In genomic region chr6:53696351-53696750, GRCh38 we compare ENCODE assay signal across 33 cellular contexts.
"Had no signal": no experiment of that assay in that cellular context is flagged by ENCODE, and none has a peak within 500 bp of the region (broad histone marks: within the 10 kb centered on the region; RNA-seq: fewer than 3 reads in every experiment).

No MANE protein-coding gene starts in this region.

- H3K27me3 Mint-ChIP-seq: activated naive CD4-positive, alpha-beta T cell treated with anti-CD3 and anti-CD28 coated beads, Interleukin-2, amount 50 U/mL, for 24 hours; activated naive CD8-positive, alpha-beta T cell treated with anti-CD3 and anti-CD28 coated beads for 36 hours; activated naive CD8-positive, alpha-beta T cell treated with anti-CD3 and anti-CD28 coated beads, Interleukin-2, amount 50 U/mL, for 24 hours had no signal

- H3K4me3 Mint-ChIP-seq: activated CD4-positive, alpha-beta memory T cell treated with anti-CD3 and anti-CD28 coated beads for 36 hours; activated CD4-positive, alpha-beta T cell treated with anti-CD3 and anti-CD28 coated beads for 36 hours; activated CD4-positive, alpha-beta T cell treated with anti-CD3 and anti-CD28 coated beads, Interleukin-2, amount 10 ng/mL, durations not matched to agents 24 days and 14 days; activated CD8-positive, alpha-beta memory T cell treated with anti-CD3 and anti-CD28 coated beads, Interleukin-2, amount 10 ng/mL, durations not matched to agents 7 days and 5 days; activated CD8-positive, alpha-beta T cell treated with anti-CD3 and anti-CD28 coated beads, Interleukin-2, amount 10 ng/mL, durations not matched to agents 7 days and 5 days; activated naive CD4-positive, alpha-beta T cell treated with anti-CD3 and anti-CD28 coated beads for 36 hours; activated naive CD4-positive, alpha-beta T cell treated with anti-CD3 and anti-CD28 coated beads, Interleukin-2, amount 50 U/mL, for 24 hours; activated naive CD8-positive, alpha-beta T cell treated with anti-CD3 and anti-CD28 coated beads for 36 hours; activated naive CD8-positive, alpha-beta T cell treated with anti-CD3 and anti-CD28 coated beads, Interleukin-2, amount 50 U/mL, for 24 hours; activated T-helper 1 cell treated with anti-CD3 and anti-CD28 coated beads, Interleukin-12 subunit alpha, Interleukin-12 subunit beta, Interleukin-2, Interleukin-4 antibody, amounts not matched to agents 30 ng/mL and 10 ng/mL and 1 ng/mL, durations not matched to agents 14 hours and 24 hours and 36 hours; effector memory CD8-positive, alpha-beta T cell had no signal

- DNase-seq: activated CD4-positive, alpha-beta memory T cell treated with anti-CD3 and anti-CD28 coated beads for 36 hours; activated CD4-positive, alpha-beta T cell treated with anti-CD3 and anti-CD28 coated beads for 36 hours; activated CD4-positive, alpha-beta T cell treated with anti-CD3 and anti-CD28 coated beads, Interleukin-2, amount 10 ng/mL, durations not matched to agents 24 days and 14 days; activated CD4-positive, CD25-positive, alpha-beta regulatory T cell; activated CD4-positive, CD25-positive, alpha-beta regulatory T cell treated with anti-CD3 and anti-CD28 coated beads, Interleukin-2, amount 50 U/mL, for 72 hours; activated CD8-positive, alpha-beta memory T cell treated with anti-CD3 and anti-CD28 coated beads, Interleukin-2, amount 10 ng/mL, durations not matched to agents 7 days and 5 days; activated CD8-positive, alpha-beta memory T cell treated with anti-CD3 and anti-CD28 coated beads, Interleukin-2, amount 50 U/mL, for 4 hours; activated CD8-positive, alpha-beta T cell treated with anti-CD3 and anti-CD28 coated beads, Interleukin-2, amount 10 ng/mL, durations not matched to agents 7 days and 5 days; activated effector memory CD4-positive, alpha-beta T cell treated with anti-CD3 and anti-CD28 coated beads, Interleukin-2, amount 50 U/mL, for 16 hours; activated naive CD4-positive, alpha-beta T cell treated with anti-CD3 and anti-CD28 coated beads for 36 hours; activated naive CD8-positive, alpha-beta T cell treated with anti-CD3 and anti-CD28 coated beads for 36 hours; activated naive CD8-positive, alpha-beta T cell treated with anti-CD3 and anti-CD28 coated beads, Interleukin-2, amount 50 U/mL, for 24 hours; activated T-cell treated with anti-CD3 and anti-CD28 coated beads, Interleukin-2, amount 50 U/mL, for 1 hour; activated T-cell treated with anti-CD3 and anti-CD28 coated beads, Interleukin-2, amount 50 U/mL, for 48 hours; adrenal gland; amygdala; aorta; body of pancreas; caudate nucleus; cortex of kidney; dermis blood vessel endothelial cell; effector CD4-positive, alpha-beta T cell; effector memory CD8-positive, alpha-beta T cell; erythroblast; foreskin keratinocyte; gastrocnemius medialis; glutamatergic neuron; heart left ventricle; T-helper 2 cell had no signal

- ATAC-seq: activated CD4-positive, alpha-beta T cell treated with anti-CD3 and anti-CD28 coated beads for 36 hours; activated CD8-positive, alpha-beta memory T cell treated with anti-CD3 and anti-CD28 coated beads, Interleukin-2, amount 10 ng/mL, durations not matched to agents 7 days and 5 days; activated CD8-positive, alpha-beta T cell treated with anti-CD3 and anti-CD28 coated beads, Interleukin-2, amount 10 ng/mL, durations not matched to agents 7 days and 5 days; activated naive CD8-positive, alpha-beta T cell treated with anti-CD3 and anti-CD28 coated beads, Interleukin-2, amount 50 U/mL, for 24 hours; body of pancreas; effector memory CD8-positive, alpha-beta T cell; foreskin keratinocyte; gastrocnemius medialis; heart left ventricle had no signal

- H3K36me3 Mint-ChIP-seq: activated CD4-positive, alpha-beta memory T cell treated with anti-CD3 and anti-CD28 coated beads for 36 hours; activated CD8-positive, alpha-beta memory T cell treated with anti-CD3 and anti-CD28 coated beads, Interleukin-2, amount 10 ng/mL, durations not matched to agents 7 days and 5 days; activated naive CD4-positive, alpha-beta T cell treated with anti-CD3 and anti-CD28 coated beads, Interleukin-2, amount 50 U/mL, for 24 hours; activated naive CD8-positive, alpha-beta T cell treated with anti-CD3 and anti-CD28 coated beads for 36 hours had no signal

- H3K27ac ChIP-seq: adrenal gland, body of pancreas, esophagus muscularis mucosa, foreskin keratinocyte, gastrocnemius medialis, heart left ventricle had no signal

- H3K4me1 ChIP-seq: adrenal gland, foreskin keratinocyte had no signal

- H3K9me3 Mint-ChIP-seq: activated CD4-positive, alpha-beta memory T cell treated with anti-CD3 and anti-CD28 coated beads for 36 hours; activated CD4-positive, alpha-beta T cell treated with anti-CD3 and anti-CD28 coated beads, Interleukin-2, amount 10 ng/mL, durations not matched to agents 24 days and 14 days; activated naive CD4-positive, alpha-beta T cell treated with anti-CD3 and anti-CD28 coated beads for 36 hours; activated naive CD4-positive, alpha-beta T cell treated with anti-CD3 and anti-CD28 coated beads, Interleukin-2, amount 50 U/mL, for 24 hours; activated naive CD8-positive, alpha-beta T cell treated with anti-CD3 and anti-CD28 coated beads for 36 hours; activated naive CD8-positive, alpha-beta T cell treated with anti-CD3 and anti-CD28 coated beads, Interleukin-2, amount 50 U/mL, for 24 hours; activated T-helper 1 cell treated with anti-CD3 and anti-CD28 coated beads, Interleukin-12 subunit alpha, Interleukin-12 subunit beta, Interleukin-2, Interleukin-4 antibody, amounts not matched to agents 30 ng/mL and 10 ng/mL and 1 ng/mL, durations not matched to agents 14 hours and 24 hours and 36 hours; activated T-helper 2 cell treated with anti-CD3 and anti-CD28 coated beads, Interferon-gamma antibody, Interleukin-2, Interleukin-4, amounts not matched to agents 10 μg/mL and 5 μg/mL and 100 μg/mL, durations not matched to agents 14 hours and 24 hours and 36 hours; effector memory CD8-positive, alpha-beta T cell had no signal

- H3K27me3 ChIP-seq: adrenal gland, body of pancreas, esophagus muscularis mucosa, foreskin keratinocyte, gastrocnemius medialis, heart left ventricle had no signal

- H3K27ac Mint-ChIP-seq: activated CD4-positive, alpha-beta memory T cell treated with anti-CD3 and anti-CD28 coated beads for 36 hours; activated CD4-positive, alpha-beta T cell treated with anti-CD3 and anti-CD28 coated beads for 36 hours; activated CD4-positive, alpha-beta T cell treated with anti-CD3 and anti-CD28 coated beads, Interleukin-2, amount 10 ng/mL, durations not matched to agents 24 days and 14 days; activated CD8-positive, alpha-beta memory T cell treated with anti-CD3 and anti-CD28 coated beads, Interleukin-2, amount 10 ng/mL, durations not matched to agents 7 days and 5 days; activated CD8-positive, alpha-beta T cell treated with anti-CD3 and anti-CD28 coated beads, Interleukin-2, amount 10 ng/mL, durations not matched to agents 7 days and 5 days; activated naive CD4-positive, alpha-beta T cell treated with anti-CD3 and anti-CD28 coated beads for 36 hours; activated naive CD4-positive, alpha-beta T cell treated with anti-CD3 and anti-CD28 coated beads, Interleukin-2, amount 50 U/mL, for 24 hours; activated naive CD8-positive, alpha-beta T cell treated with anti-CD3 and anti-CD28 coated beads for 36 hours; activated naive CD8-positive, alpha-beta T cell treated with anti-CD3 and anti-CD28 coated beads, Interleukin-2, amount 50 U/mL, for 24 hours; activated T-helper 1 cell treated with anti-CD3 and anti-CD28 coated beads, Interleukin-12 subunit alpha, Interleukin-12 subunit beta, Interleukin-2, Interleukin-4 antibody, amounts not matched to agents 30 ng/mL and 10 ng/mL and 1 ng/mL, durations not matched to agents 14 hours and 24 hours and 36 hours; activated T-helper 2 cell treated with anti-CD3 and anti-CD28 coated beads, Interferon-gamma antibody, Interleukin-2, Interleukin-4, amounts not matched to agents 10 μg/mL and 5 μg/mL and 100 μg/mL, durations not matched to agents 14 hours and 24 hours and 36 hours; effector memory CD8-positive, alpha-beta T cell had no signal

- H3K36me3 ChIP-seq: adrenal gland, esophagus muscularis mucosa, gastrocnemius medialis, heart left ventricle had no signal

- H3K4me3 ChIP-seq: adrenal gland, body of pancreas, esophagus muscularis mucosa, gastrocnemius medialis, heart left ventricle had no signal
